Comparison of ENCODE assay signal across 1 cellular context in the genomic region with DNA sequence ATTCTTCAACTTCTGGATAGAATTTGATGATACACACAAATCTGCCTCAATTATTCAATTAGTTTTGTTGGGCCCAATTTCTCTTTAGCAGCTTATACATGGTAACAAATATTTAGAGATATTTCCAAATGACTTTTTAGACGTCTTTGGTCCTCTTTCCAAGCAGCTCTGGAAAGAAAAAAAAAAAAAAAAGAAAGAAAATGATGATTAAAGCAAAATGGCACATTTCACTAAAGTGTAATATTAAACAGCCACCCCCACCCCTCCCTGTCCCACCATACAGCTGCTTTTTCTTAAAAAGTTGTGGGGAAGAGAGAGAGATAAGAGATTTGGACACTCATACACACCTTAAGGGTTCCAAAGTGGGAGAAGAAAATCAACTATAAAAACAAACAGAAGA.
TF ChIP-seq lines count a peak whose summit lies in the region.

No MANE protein-coding gene starts in this region.

TF ChIP-seq in endothelial cell of umbilical vein, 7 proteins besides CTCF, POLR2A, EP300 and RAD21 (continued from another document):
- TF ChIP-seq, protein P1, sequence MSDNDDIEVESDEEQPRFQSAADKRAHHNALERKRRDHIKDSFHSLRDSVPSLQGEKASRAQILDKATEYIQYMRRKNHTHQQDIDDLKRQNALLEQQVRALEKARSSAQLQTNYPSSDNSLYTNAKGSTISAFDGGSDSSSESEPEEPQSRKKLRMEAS (IDR thresholded peaks at IDR 0.05; ENCODE audit: insufficient read depth, insufficient read length) = no peak
- TF ChIP-seq MYC (IDR thresholded peaks at IDR 0.05; ENCODE audit: low read depth, low read length) (no peak), EZH2 (IDR thresholded peaks at IDR 0.05; ENCODE audit: borderline replicate concordance, low read depth, low read length, severe bottlenecking) (no peak), POLR2AphosphoS5 (IDR thresholded peaks at IDR 0.05; ENCODE audit: insufficient read depth, low read depth, low read length) (no peak), JUN (IDR thresholded peaks at IDR 0.05; ENCODE audit: borderline replicate concordance, insufficient read depth, insufficient read length, low read depth) (no peak)
